ENCODE assay signal across 7 cellular contexts in genomic region chr20:22268675-22269074, GRCh38.
"Had no signal": no experiment of that assay in that cellular context is flagged by ENCODE, and none has a peak within 500 bp of the region (broad histone marks: within the 10 kb centered on the region; RNA-seq: fewer than 3 reads in every experiment).

No MANE protein-coding gene starts in this region.

- H3K9ac ChIP-seq: KMS-11 had no signal

- H3K4me2 ChIP-seq: KMS-11 had no signal

- DNase-seq: IMR-90, KBM-7, KG1 had no signal

- ATAC-seq: K562 had no signal

- FAIRE-seq: HTR-8/SVneo, K562 had no signal

- H3K27ac ChIP-seq: HL-60, KMS-11 had no signal

- H3K4me3 ChIP-seq: K562 had no signal
